8 cellular contexts compared by ENCODE assay signal in genomic region chr14:77760381-77761204, GRCh38. TPM values are rescaled to one million over a fixed set of nuclear protein-coding genes. Genes with fewer than 3 reads are reported as not detected.
DNase-seq lines count a peak whose midpoint lies in the region; FAIRE-seq and TF ChIP-seq lines count a peak whose summit lies in the region.

Gene SNW1, minus strand, starts transcription at chr14:77761156. Its CDS starts 29 bp downstream, at chr14:77761127.

- peaks cover 5% of the 10 kb centered on the region for H3K4me1 Mint-ChIP-seq in astrocyte (ENCODE audit: low read depth, unreplicated experiment)

- peak within 1 kb of the TSS; percentile 93 for H3K4me2 ChIP-seq in astrocyte (ENCODE audit: low read length)
- H3K4me2 ChIP-seq in hepatocyte = peak within 1 kb of the TSS; percentile 87

- no peaks in the 10 kb centered on the region for H3K9me2 ChIP-seq in hepatocyte (replicated peaks; ENCODE audit: insufficient read depth)

- H3K4me1 ChIP-seq in astrocyte (ENCODE audit: insufficient read depth, low read length) (peaks cover 10% of the 10 kb centered on the region), hepatocyte (ENCODE audit: insufficient read depth) (peaks cover 3% of the 10 kb centered on the region)

- TF ChIP-seq CTCF in HFF-Myc (IDR thresholded peaks at IDR 0.05; ENCODE audit: low read depth, low read length, missing control alignments) (no peak), astrocyte (IDR thresholded peaks at IDR 0.05; ENCODE audit: insufficient read depth, low read depth, low read length) (peak; percentile 10), hepatocyte (IDR thresholded peaks at IDR 0.05; ENCODE audit: poor library complexity) (no peak)

- no peaks in the 10 kb centered on the region for H3K27me3 Mint-ChIP-seq in astrocyte (ENCODE audit: low read depth, unreplicated experiment)

- H4K20me1 ChIP-seq in astrocyte (ENCODE audit: insufficient read depth, low read length) (peaks cover 42% of the 10 kb centered on the region), hepatocyte (ENCODE audit: insufficient read depth, poor library complexity, severe bottlenecking) (peaks cover 32% of the 10 kb centered on the region)

- no peaks in the 10 kb centered on the region for H3K36me3 ChIP-seq in astrocyte (ENCODE audit: insufficient read depth, low read length)
- H3K36me3 ChIP-seq in hepatocyte (replicated peaks; ENCODE audit: insufficient read depth, low read depth) = no peaks in the 10 kb centered on the region

- H3K4me3 Mint-ChIP-seq in astrocyte (ENCODE audit: unreplicated experiment) = peak within 1 kb of the TSS; percentile 97

- peak; percentile 77 for TF ChIP-seq POLR2A in GM12891 (IDR thresholded peaks at IDR 0.05; ENCODE audit: low read depth, low read length)

- no peaks in the 10 kb centered on the region for H3K27me3 ChIP-seq in astrocyte (ENCODE audit: insufficient read depth, low read length)
- no peaks in the 10 kb centered on the region for H3K27me3 ChIP-seq in hepatocyte

- DNase-seq in GM12891 (ENCODE audit: insufficient read length, low spot score) (peak; percentile 85), HFF-Myc (ENCODE audit: extremely low read depth, low read depth) (peak; percentile 83), MV-4-11 (lab: John Stamatoyannopoulos, UW) (peak; percentile 94), T-helper 9 cell (peak; percentile 82), astrocyte (ENCODE audit: low read depth) (peak; percentile 87), hepatocyte (ENCODE audit: low spot score) (peak; percentile 97), renal cortical epithelial cell (ENCODE audit: low read depth) (peak; percentile 57), OCI-M2 (lab: John Stamatoyannopoulos, UW; ENCODE audit: unreplicated experiment) (no peak)

- H2AFZ ChIP-seq in astrocyte (ENCODE audit: low read depth, low read length) (peak within 1 kb of the TSS; percentile 96), hepatocyte (peak within 1 kb of the TSS; percentile 95)

- H3K4me3 ChIP-seq in HFF-Myc (replicated peaks; ENCODE audit: low read depth, low read length) = peak within 1 kb of the TSS; percentile 94
- H3K4me3 ChIP-seq in astrocyte (ENCODE audit: insufficient read depth, low read depth, low read length) = peak within 1 kb of the TSS; percentile 95
- H3K4me3 ChIP-seq in hepatocyte = peak within 1 kb of the TSS; percentile 78

- H3K27ac ChIP-seq in astrocyte (ENCODE audit: low read depth, low read length) (peak within 1 kb of the TSS; percentile 98), hepatocyte (peak within 1 kb of the TSS; percentile 96)

- H3K27ac Mint-ChIP-seq in astrocyte (ENCODE audit: unreplicated experiment) = peak within 1 kb of the TSS; percentile 96

- H3K79me2 ChIP-seq in astrocyte (ENCODE audit: insufficient read depth, low read length) (peaks cover 53% of the 10 kb centered on the region), hepatocyte (peaks cover 48% of the 10 kb centered on the region)

- peak within 1 kb of the TSS; percentile 99 for H3K9ac ChIP-seq in astrocyte (ENCODE audit: low read length)

- no peaks in the 10 kb centered on the region for H3K36me3 Mint-ChIP-seq in astrocyte (ENCODE audit: low read depth, unreplicated experiment)

- 1% methylated on average over 59 of the region's 60 CpGs for WGBS in hepatocyte (ENCODE audit: low lambda C conversion rate, missing lambda C conversion rate)

- H3K9me3 Mint-ChIP-seq in astrocyte (ENCODE audit: unreplicated experiment) = no peaks in the 10 kb centered on the region

- H3K9me3 ChIP-seq in astrocyte (ENCODE audit: insufficient read depth, low read depth, low read length) (no peaks in the 10 kb centered on the region), hepatocyte (ENCODE audit: low read depth) (no peaks in the 10 kb centered on the region)

- FAIRE-seq in GM12891 (lab: Jason Lieb, UNC) (no peak), astrocyte (lab: Jason Lieb, UNC) (no peak)

TF ChIP-seq in GM12891, 5 proteins besides CTCF, POLR2A, EP300 and RAD21:
- TF ChIP-seq TAF1 (IDR thresholded peaks at IDR 0.05; ENCODE audit: low read depth, low read length) = peak; percentile 67
- TF ChIP-seq POLR2AphosphoS5 (IDR thresholded peaks at IDR 0.05; ENCODE audit: low read depth, low read length) = peak; percentile 80
- TF ChIP-seq PAX5 (IDR thresholded peaks at IDR 0.05; ENCODE audit: insufficient read depth, low read length, severe bottlenecking) = no peak
- TF ChIP-seq SPI1 (IDR thresholded peaks at IDR 0.05; ENCODE audit: low read depth, low read length) = no peak
- TF ChIP-seq POU2F2 (IDR thresholded peaks at IDR 0.05; ENCODE audit: low read depth, low read length) = 0 out of 2 replicates have a peak, but pooled peaks have one; percentile 59
TF ChIP-seq in GM12891: peak in this region for 3.

RNA-seq across cellular contexts. Expression of gene SNW1, which starts in this region (rescaled TPM):
- 56.3 TPM for polyA plus RNA-seq in GM12891 (2012; ENCODE audit: low read depth, missing spikeins)
- total RNA-seq in astrocyte (72.9 and 78.3 TPM in 2 replicates), hepatocyte (54.0 and 57.0 TPM in 2 replicates), renal cortical epithelial cell (57.0 and 58.7 TPM in 2 replicates)
- 47.7 and 49.2 TPM in 2 replicates for polyA plus RNA-seq in hepatocyte
